24 cellular contexts compared by ENCODE assay signal in genomic region chr2:31312898-31313297, GRCh38.
DNase-seq lines count a peak whose midpoint lies in the region; ATAC-seq and TF ChIP-seq lines count a peak whose summit lies in the region.
"Had no signal": no experiment of that assay in that cellular context is flagged by ENCODE, and none has a peak within 500 bp of the region (broad histone marks: within the 10 kb centered on the region; RNA-seq: fewer than 3 reads in every experiment).

No MANE protein-coding gene starts in this region.

- no peak overlapping the region for H3K27ac ChIP-seq in right atrium auricular region
- H3K27ac ChIP-seq: cardiac muscle cell, dorsolateral prefrontal cortex, epithelial cell of prostate, left ventricle myocardium inferior had no signal

- ATAC-seq in HG02870 (IDR thresholded peaks at IDR 0.05; ENCODE audit: unreplicated experiment) (no peak), HG03175 (IDR thresholded peaks at IDR 0.05; ENCODE audit: unreplicated experiment) (no peak)
- ATAC-seq: WTC11 had no signal

- no peaks in the 10 kb centered on the region for H3K36me3 Mint-ChIP-seq in Caco-2 (ENCODE audit: insufficient read depth, unreplicated experiment)

- H3K27me3 Mint-ChIP-seq in Caco-2 (ENCODE audit: insufficient read depth, unreplicated experiment): peaks cover 12% of the 10 kb centered on the region

- TF ChIP-seq CTCF in astrocyte of the spinal cord (IDR thresholded peaks at IDR 0.05; ENCODE audit: low read depth, low read length) (no peak), right atrium auricular region (IDR thresholded peaks at IDR 0.05) (no peak), Caco-2 (IDR thresholded peaks at IDR 0.05; ENCODE audit: insufficient read depth in 1 of 2, low read depth in 1 of 2, low read length in 1 of 2, severe bottlenecking in 1 of 2, unreplicated experiment in 1 of 2) (no peak)

- peaks cover 0 to 5% of the 10 kb centered on the region in 2 donors for H3K9me3 ChIP-seq in right atrium auricular region
- no peaks in the 10 kb centered on the region for H3K9me3 ChIP-seq in Caco-2

- in situ Hi-C loops in astrocyte of the spinal cord (cut with HindIII; ENCODE audit: low sequenced_read_pairs): no loop called here

- BruUV-seq in Caco-2 (replicated peaks; lab: Mats Ljungman, UMichigan): no TSS peak

- CTCF ChIA-PET in Caco-2 (lab: Charles Lee): no interaction called here

- H3K4me1 ChIP-seq in right atrium auricular region: no peaks in the 10 kb centered on the region
- no peaks in the 10 kb centered on the region for H3K4me1 ChIP-seq in Caco-2
- H3K4me1 ChIP-seq: left ventricle myocardium inferior had no signal

- DNase-seq in AG20443 (ENCODE audit: low spot score): peak; percentile 31
- peak; percentile 61 for DNase-seq in HT1080 (ENCODE audit: low read depth)
- peak; percentile 62 for DNase-seq in astrocyte of the spinal cord (ENCODE audit: low read depth, low spot score)
- DNase-seq in islet precursor cell: peak; percentile 0
- no peak for DNase-seq in right atrium auricular region (ENCODE audit: low spot score)
- no peak for DNase-seq in Caco-2
- DNase-seq: activated CD8-positive, alpha-beta memory T cell treated with anti-CD3 and anti-CD28 coated beads for 24 hours; activated naive CD8-positive, alpha-beta T cell treated with anti-CD3 and anti-CD28 coated beads, Interleukin-2, amount 10 ng/mL, durations not matched to agents 7 days and 5 days; dorsolateral prefrontal cortex; glutamatergic neuron; H7; left ventricle myocardium inferior; NCI-H1417 treated with DMSO at 0.1 percent for 48 hours; NCI-H526; nephron progenitor cell; Right ventricle myocardium superior; stimulated activated CD4-positive, alpha-beta T cell treated with anti-CD3 and anti-CD28 coated beads, Interleukin-4, amount 100 ng/mL, for 4 hours had no signal

- no peak overlapping the region for H3K27ac Mint-ChIP-seq in Caco-2 (ENCODE audit: unreplicated experiment)
- H3K27ac Mint-ChIP-seq: activated naive CD8-positive, alpha-beta T cell treated with anti-CD3 and anti-CD28 coated beads, Interleukin-2, amount 10 ng/mL, durations not matched to agents 7 days and 5 days; nephron progenitor cell; T-helper 1 cell treated with Interleukin-12 subunit alpha and Interleukin-12 subunit beta and Interleukin-4 antibody, amounts not matched to agents 30 μg/mL and 1 μg/mL, for 36 hours; WTC11 had no signal

- no peaks in the 10 kb centered on the region for H3K9me3 Mint-ChIP-seq in Caco-2 (ENCODE audit: unreplicated experiment)
- H3K9me3 Mint-ChIP-seq: activated naive CD8-positive, alpha-beta T cell treated with anti-CD3 and anti-CD28 coated beads, Interleukin-2, amount 10 ng/mL, durations not matched to agents 7 days and 5 days had no signal

- H3K4me3 ChIP-seq in astrocyte of the spinal cord (ENCODE audit: low read depth, low read length) (no peak overlapping the region), right atrium auricular region (no peak overlapping the region), Caco-2 (ENCODE audit: low read depth, low read length) (no peak overlapping the region)
- H3K4me3 ChIP-seq: cardiac muscle cell, dorsolateral prefrontal cortex, left ventricle myocardium inferior, smooth muscle cell had no signal

- POLR2A ChIA-PET in Caco-2 (lab: Charles Lee): no interaction called here

- H3K27me3 ChIP-seq in right atrium auricular region (no peaks in the 10 kb centered on the region), Caco-2 (replicated peaks; ENCODE audit: control insufficient read depth, insufficient read depth, low read length) (no peaks in the 10 kb centered on the region; the same call in 1 of the 2 replicates)
- H3K27me3 ChIP-seq: cardiac muscle cell, dorsolateral prefrontal cortex had no signal

- intact Hi-C loops in Caco-2 (cut with micrococcal nuclease; ENCODE audit: unreplicated experiment): no loop called here

- H3K36me3 ChIP-seq in right atrium auricular region (no peaks in the 10 kb centered on the region), Caco-2 (ENCODE audit: control insufficient read depth, insufficient read depth, low read length) (no peaks in the 10 kb centered on the region)
- H3K36me3 ChIP-seq: cardiac muscle cell, left ventricle myocardium inferior had no signal

- H3K4me1 Mint-ChIP-seq in Caco-2 (ENCODE audit: low read depth, unreplicated experiment): no peaks in the 10 kb centered on the region
- H3K4me1 Mint-ChIP-seq: nephron progenitor cell had no signal

- H3K4me3 Mint-ChIP-seq in Caco-2 (ENCODE audit: unreplicated experiment): no peak overlapping the region
- H3K4me3 Mint-ChIP-seq: activated naive CD8-positive, alpha-beta T cell treated with anti-CD3 and anti-CD28 coated beads, Interleukin-2, amount 10 ng/mL, durations not matched to agents 7 days and 5 days; nephron progenitor cell; T-helper 1 cell treated with Interleukin-12 subunit alpha and Interleukin-12 subunit beta and Interleukin-4 antibody, amounts not matched to agents 30 μg/mL and 1 μg/mL, for 36 hours; WTC11 had no signal

Comparison
In these comparisons a context has a peak if more than half of its experiments do, and no peak if none do; other contexts are left out.
1. DNase-seq: peak in AG20443 (single experiment), HT1080 (single experiment), astrocyte of the spinal cord (single experiment) and islet precursor cell (single experiment); none in right atrium auricular region (single experiment) and Caco-2 (0 of 2).